In the genomic region with DNA sequence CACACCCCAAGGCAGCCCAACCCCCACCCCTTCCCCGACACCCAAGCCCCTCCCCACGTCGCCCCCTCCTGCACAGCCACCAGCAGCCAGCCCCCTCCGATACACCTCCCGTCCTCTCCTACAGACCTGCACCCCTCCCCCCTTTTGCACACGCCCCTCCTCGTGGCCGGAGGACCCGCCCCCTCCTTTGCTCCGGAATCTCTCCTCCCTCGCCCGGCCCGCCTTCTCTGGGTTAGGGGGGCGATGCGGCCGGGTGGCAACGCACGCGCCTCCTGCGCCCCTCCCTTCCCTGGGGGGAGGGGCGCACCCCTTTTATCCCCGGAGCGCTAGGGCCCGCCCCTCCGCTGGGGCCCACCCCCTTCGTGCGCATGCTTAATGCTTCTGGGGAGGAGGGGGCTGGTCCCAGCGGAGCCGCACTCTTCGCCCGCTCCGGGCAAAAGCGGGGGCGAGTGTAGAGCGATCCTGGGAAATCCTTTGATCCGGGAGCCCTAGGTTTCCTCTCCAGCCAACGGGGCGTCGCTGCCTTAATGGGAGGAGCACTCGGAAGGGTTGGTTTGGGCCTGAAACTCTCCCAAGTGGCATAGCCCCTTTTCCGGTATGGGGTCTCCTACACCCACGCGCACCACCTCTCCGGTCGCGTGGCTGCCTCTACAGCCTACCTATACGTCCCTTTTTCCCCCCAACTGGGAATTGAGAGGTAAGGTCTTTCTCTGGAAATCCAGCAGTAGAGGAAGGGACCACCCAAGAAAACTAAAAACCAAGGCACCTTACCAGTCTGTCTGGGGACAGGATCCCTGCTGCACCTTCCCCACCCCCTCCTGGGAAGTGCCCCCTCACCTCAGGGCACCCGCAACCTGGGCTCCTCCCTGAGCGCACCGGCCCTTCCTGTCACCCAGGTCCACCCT, we compare ENCODE assay signal across 8 cellular contexts. TPM values are rescaled to one million over a fixed set of nuclear protein-coding genes. Genes with fewer than 3 reads are reported as not detected.
A peak's percentile ranks its signal among the peaks of the same experiment; 100 is the strongest.
DNase-seq lines count a peak whose midpoint lies in the region; ATAC-seq lines count a peak whose summit lies in the region.

No MANE protein-coding gene starts in this region.

- intact Hi-C loops in activated CD4-positive, alpha-beta memory T cell treated with anti-CD3 and anti-CD28 coated beads for 36 hours (cut with micrococcal nuclease): no loop called here
- intact Hi-C loops in dendritic cell treated with granulocyte-macrophage colony-stimulating factor and Interleukin-4, amounts not matched to agents 40 ng/mL and 50 ng/mL, for 4 days (cut with micrococcal nuclease): no loop called here

- ATAC-seq in HG02798 (IDR thresholded peaks at IDR 0.05; ENCODE audit: poor library complexity, unreplicated experiment) (peak; percentile 22), left lobe of liver (peak; percentile 50), GM19395 (IDR thresholded peaks at IDR 0.05; ENCODE audit: unreplicated experiment) (no peak)

- peaks cover 26% of the 10 kb centered on the region for H3K4me1 ChIP-seq in CD8-positive, alpha-beta memory T cell (ENCODE audit: insufficient read depth, low read length)

- H3K4me3 ChIP-seq in CD8-positive, alpha-beta memory T cell (ENCODE audit: low read length): peak overlapping the region; percentile 25

- H3K27me3 ChIP-seq in CD8-positive, alpha-beta memory T cell (ENCODE audit: insufficient read depth, low read length, poor library complexity, severe bottlenecking): no peaks in the 10 kb centered on the region

- CTCF ChIA-PET in CD8-positive, alpha-beta memory T cell (lab: Charles Lee): interaction anchor here (1.1 kb wide), 1 partner anchor 66 kb away, joined by 3 read pairs; no protein-coding TSS in a partner anchor
- CTCF ChIA-PET in activated CD4-positive, alpha-beta memory T cell treated with anti-CD3 and anti-CD28 coated beads for 36 hours (lab: Charles Lee): no interaction called here

- peak overlapping the region; percentile 60 to 93 (median 72) for H3K27ac Mint-ChIP-seq in CD8-positive, alpha-beta memory T cell
- no peak overlapping the region for H3K27ac Mint-ChIP-seq in activated CD4-positive, alpha-beta memory T cell treated with anti-CD3 and anti-CD28 coated beads for 36 hours
- H3K27ac Mint-ChIP-seq in dendritic cell treated with granulocyte-macrophage colony-stimulating factor and Interleukin-4, amounts not matched to agents 40 ng/mL and 50 ng/mL, for 4 days: peak overlapping the region; percentile 67

- H3K27me3 Mint-ChIP-seq in CD8-positive, alpha-beta memory T cell: peaks cover 0 to 1% of the 10 kb centered on the region in 2 donors
- no peaks in the 10 kb centered on the region for H3K27me3 Mint-ChIP-seq in activated CD4-positive, alpha-beta memory T cell treated with anti-CD3 and anti-CD28 coated beads for 36 hours
- peaks cover 21% of the 10 kb centered on the region for H3K27me3 Mint-ChIP-seq in dendritic cell treated with granulocyte-macrophage colony-stimulating factor and Interleukin-4, amounts not matched to agents 40 ng/mL and 50 ng/mL, for 4 days

- peaks cover 0 to 3% (median 0%) of the 10 kb centered on the region in 3 donors for H3K36me3 Mint-ChIP-seq in CD8-positive, alpha-beta memory T cell
- H3K36me3 Mint-ChIP-seq in activated CD4-positive, alpha-beta memory T cell treated with anti-CD3 and anti-CD28 coated beads for 36 hours: no peaks in the 10 kb centered on the region
- no peaks in the 10 kb centered on the region for H3K36me3 Mint-ChIP-seq in dendritic cell treated with granulocyte-macrophage colony-stimulating factor and Interleukin-4, amounts not matched to agents 40 ng/mL and 50 ng/mL, for 4 days (ENCODE audit: low read depth)

- no peaks in the 10 kb centered on the region for H3K9me3 Mint-ChIP-seq in CD8-positive, alpha-beta memory T cell
- H3K9me3 Mint-ChIP-seq in activated CD4-positive, alpha-beta memory T cell treated with anti-CD3 and anti-CD28 coated beads for 36 hours: no peaks in the 10 kb centered on the region
- no peaks in the 10 kb centered on the region for H3K9me3 Mint-ChIP-seq in dendritic cell treated with granulocyte-macrophage colony-stimulating factor and Interleukin-4, amounts not matched to agents 40 ng/mL and 50 ng/mL, for 4 days

- H3K9me3 ChIP-seq in CD8-positive, alpha-beta memory T cell (ENCODE audit: low read length): no peaks in the 10 kb centered on the region

- DNase-seq in CD8-positive, alpha-beta memory T cell: peak; percentile 60 to 91 (median 74)
- DNase-seq in NCI-H524 treated with DMSO at 0.1 percent for 48 hours (lab: John Stamatoyannopoulos, UW) (peak; percentile 38), left lobe of liver (ENCODE audit: low spot score) (peak; percentile 78)
- DNase-seq in activated CD4-positive, alpha-beta memory T cell treated with anti-CD3 and anti-CD28 coated beads for 36 hours: peak; percentile 78
- DNase-seq in stimulated activated CD4-positive, alpha-beta T cell treated with anti-CD3 and anti-CD28 coated beads, Interleukin-2, amount 100 ng/mL, for 4 hours (ENCODE audit: low read depth): peak; percentile 66

- peak overlapping the region; percentile 68 to 90 (median 71) for H3K4me3 Mint-ChIP-seq in CD8-positive, alpha-beta memory T cell
- peak overlapping the region; percentile 76 for H3K4me3 Mint-ChIP-seq in activated CD4-positive, alpha-beta memory T cell treated with anti-CD3 and anti-CD28 coated beads for 36 hours
- H3K4me3 Mint-ChIP-seq in dendritic cell treated with granulocyte-macrophage colony-stimulating factor and Interleukin-4, amounts not matched to agents 40 ng/mL and 50 ng/mL, for 4 days: peak overlapping the region; percentile 83

- H3K4me1 Mint-ChIP-seq in CD8-positive, alpha-beta memory T cell: peaks cover 6 to 38% (median 20%) of the 10 kb centered on the region in 3 donors
- H3K4me1 Mint-ChIP-seq in activated CD4-positive, alpha-beta memory T cell treated with anti-CD3 and anti-CD28 coated beads for 36 hours (ENCODE audit: low read depth): peaks cover 18% of the 10 kb centered on the region
- H3K4me1 Mint-ChIP-seq in dendritic cell treated with granulocyte-macrophage colony-stimulating factor and Interleukin-4, amounts not matched to agents 40 ng/mL and 50 ng/mL, for 4 days (ENCODE audit: low read depth): peaks cover 57% of the 10 kb centered on the region

- H3K27ac ChIP-seq in CD8-positive, alpha-beta memory T cell (ENCODE audit: low read depth, low read length): peak overlapping the region; percentile 36

- POLR2A ChIA-PET in CD8-positive, alpha-beta memory T cell (lab: Charles Lee): no interaction called here
- POLR2A ChIA-PET in activated CD4-positive, alpha-beta memory T cell treated with anti-CD3 and anti-CD28 coated beads for 36 hours (lab: Charles Lee): interaction anchor here (0.7 kb wide), 1 partner anchor 12 kb away, joined by 3 read pairs; no protein-coding TSS in a partner anchor

- no peaks in the 10 kb centered on the region for H3K36me3 ChIP-seq in CD8-positive, alpha-beta memory T cell (ENCODE audit: insufficient read depth, low read length)

RNA-seq across cellular contexts. Expression of a gene that starts 1.9 kb away (rescaled TPM):
- 1 to 10 TPM; 4.7 to 5.1 TPM for total RNA-seq in CD8-positive, alpha-beta memory T cell
- polyA plus RNA-seq in CD8-positive, alpha-beta memory T cell: 0.64 TPM
- 1 to 10 TPM; 4.4 to 4.7 TPM for total RNA-seq in activated CD4-positive, alpha-beta memory T cell treated with anti-CD3 and anti-CD28 coated beads for 36 hours
- 5.6 TPM for total RNA-seq in left lobe of liver

RNA-seq across cellular contexts. Expression of a gene that starts 19.6 kb away (rescaled TPM):
- 1 to 10 TPM; 7.6 to 9.5 TPM for total RNA-seq in CD8-positive, alpha-beta memory T cell
- 1.0 TPM for polyA plus RNA-seq in CD8-positive, alpha-beta memory T cell
- 1 to 10 TPM; 9.5 to 9.7 TPM for total RNA-seq in activated CD4-positive, alpha-beta memory T cell treated with anti-CD3 and anti-CD28 coated beads for 36 hours
- total RNA-seq in left lobe of liver: 3.1 TPM

RNA-seq across cellular contexts. Expression of a gene that starts 29.9 kb away (rescaled TPM):
- total RNA-seq in CD8-positive, alpha-beta memory T cell: 10 to 100 TPM; 25.3 to 25.4 TPM
- 14.1 TPM for polyA plus RNA-seq in CD8-positive, alpha-beta memory T cell
- total RNA-seq in activated CD4-positive, alpha-beta memory T cell treated with anti-CD3 and anti-CD28 coated beads for 36 hours: 10 to 100 TPM; 15.2 to 15.9 TPM
- total RNA-seq in left lobe of liver: 5.6 TPM

RNA-seq across cellular contexts. Expression of a gene that starts 36.7 kb away (rescaled TPM):
- 1 to 10 TPM; 3.7 to 4.3 TPM for total RNA-seq in CD8-positive, alpha-beta memory T cell
- polyA plus RNA-seq in CD8-positive, alpha-beta memory T cell: 0.46 TPM
- 1 to 10 TPM; 5.4 to 6.4 TPM for total RNA-seq in activated CD4-positive, alpha-beta memory T cell treated with anti-CD3 and anti-CD28 coated beads for 36 hours
- 2.0 TPM for total RNA-seq in left lobe of liver

RNA-seq across cellular contexts. Expression of a gene that starts 53.3 kb away (rescaled TPM):
- total RNA-seq in CD8-positive, alpha-beta memory T cell: 10 to 100 TPM; 24.6 to 28.7 TPM
- polyA plus RNA-seq in CD8-positive, alpha-beta memory T cell: 12.0 TPM
- total RNA-seq in activated CD4-positive, alpha-beta memory T cell treated with anti-CD3 and anti-CD28 coated beads for 36 hours: 10 to 100 TPM; 42.6 to 43.5 TPM
- 18.3 TPM for total RNA-seq in left lobe of liver
